In the genomic region with DNA sequence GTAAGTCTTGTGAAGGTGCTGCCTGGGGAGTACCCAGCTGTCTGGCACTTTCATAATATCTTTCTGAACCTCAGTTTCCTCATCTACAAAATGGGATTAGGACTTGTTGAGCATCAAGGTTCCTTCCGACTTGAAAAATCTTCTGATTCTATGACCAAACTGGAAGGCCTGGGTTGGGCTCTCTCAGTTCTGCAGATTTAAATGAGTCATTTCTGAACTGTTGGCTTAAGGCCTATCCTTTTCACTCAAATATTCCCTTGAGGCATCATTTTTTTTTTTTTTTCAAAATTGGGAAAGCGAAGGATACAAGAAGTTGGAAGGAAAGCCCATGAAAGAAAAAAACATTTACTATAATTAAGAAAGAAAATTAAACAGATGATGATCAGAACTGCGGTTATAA, we compare ENCODE assay signal across 14 cellular contexts. TPM values are rescaled to one million over a fixed set of nuclear protein-coding genes. Genes with fewer than 3 reads are reported as not detected.
DNase-seq lines count a peak whose midpoint lies in the region; ATAC-seq and TF ChIP-seq lines count a peak whose summit lies in the region.
"Had no signal": no experiment of that assay in that cellular context is flagged by ENCODE, and none has a peak within 500 bp of the region (broad histone marks: within the 10 kb centered on the region; RNA-seq: fewer than 3 reads in every experiment).

No MANE protein-coding gene starts in this region.

- no peaks in the 10 kb centered on the region for H3K9me3 ChIP-seq in PC-3 (ENCODE audit: low read length)
- H3K9me3 ChIP-seq in right atrium auricular region, result no peaks in the 10 kb centered on the region
- H3K9me3 ChIP-seq in CD4-positive, alpha-beta T cell (ENCODE audit: control insufficient read depth, low read length), result no peaks in the 10 kb centered on the region
- H3K9me3 ChIP-seq: mucosa of descending colon had no signal

- H3K9me3 Mint-ChIP-seq in CD4-positive, alpha-beta T cell, result peaks cover under 1% of the 10 kb centered on the region

- H3K27ac ChIP-seq in PC-3 (ENCODE audit: low read length), result 0 out of 2 replicates have a peak overlapping the region, but pooled peaks have one; percentile 10
- peak overlapping the region; percentile 48 to 62 for H3K27ac ChIP-seq in right atrium auricular region
- H3K27ac ChIP-seq in CD4-positive, alpha-beta T cell (ENCODE audit: low read depth, low read length), result no peak overlapping the region
- H3K27ac ChIP-seq: dorsolateral prefrontal cortex had no signal

- no peak overlapping the region for H2AFZ ChIP-seq in PC-3 (ENCODE audit: low read length)

- peak overlapping the region; percentile 26; the same call in 1 of the 2 replicates for H3K4me2 ChIP-seq in PC-3 (ENCODE audit: low read length)

- DNase-seq in AG09309 (ENCODE audit: low read depth) (peak; percentile 64), PC-3 (peak; percentile 89), dedifferentiated amniotic fluid mesenchymal stem cell (ENCODE audit: extremely low spot score) (peak; percentile 71), right atrium auricular region (ENCODE audit: low spot score) (no peak), SHP77 (lab: John Stamatoyannopoulos, UW) (no peak), H7 (no peak), DMS153 treated with DMSO at 0.1 percent for 48 hours (lab: John Stamatoyannopoulos, UW; ENCODE audit: unreplicated experiment) (no peak)
- DNase-seq in CD4-positive, alpha-beta T cell, result no peak
- DNase-seq: activated naive CD8-positive, alpha-beta T cell treated with anti-CD3 and anti-CD28 coated beads, Interleukin-2, amount 10 ng/mL, durations not matched to agents 7 days and 5 days; activated T-cell treated with anti-CD3 and anti-CD28 coated beads, Interleukin-2, amount 50 U/mL, for 24 hours; dorsolateral prefrontal cortex; islet precursor cell; mucosa of descending colon; stimulated activated CD4-positive, alpha-beta T cell treated with anti-CD3 and anti-CD28 coated beads, Interleukin-15, amount 100 ng/mL, for 24 hours had no signal

- H3K27me3 Mint-ChIP-seq in CD4-positive, alpha-beta T cell, result peaks cover 39% of the 10 kb centered on the region

- H4K20me1 ChIP-seq in PC-3 (ENCODE audit: low read length), result no peaks in the 10 kb centered on the region

- no peak overlapping the region for H3K4me3 ChIP-seq in AG09309 (ENCODE audit: control insufficient read depth, low read depth, low read length)
- H3K4me3 ChIP-seq in PC-3 (ENCODE audit: low read length), result no peak overlapping the region
- H3K4me3 ChIP-seq in right atrium auricular region, result no peak overlapping the region
- H3K4me3 ChIP-seq in H7 (ENCODE audit: insufficient read depth, low read depth, low read length), result no peak overlapping the region
- H3K4me3 ChIP-seq: dorsolateral prefrontal cortex, mucosa of descending colon had no signal

- H3K27ac Mint-ChIP-seq in CD4-positive, alpha-beta T cell, result no peak overlapping the region
- H3K27ac Mint-ChIP-seq: activated naive CD8-positive, alpha-beta T cell treated with anti-CD3 and anti-CD28 coated beads, Interleukin-2, amount 10 ng/mL, durations not matched to agents 7 days and 5 days; activated T-cell treated with anti-CD3 and anti-CD28 coated beads, Interleukin-2, amount 50 U/mL, for 24 hours had no signal

- no TSS peak for BruUV-seq in PC-3 (replicated peaks; lab: Mats Ljungman, UMichigan)

- peaks cover 16% of the 10 kb centered on the region for H3K4me1 ChIP-seq in PC-3 (ENCODE audit: insufficient read depth, low read length)
- peaks cover 0 to 43% of the 10 kb centered on the region in 2 donors for H3K4me1 ChIP-seq in right atrium auricular region

- ATAC-seq in PC-3, result no peak
- no peak for ATAC-seq in CD4-positive, alpha-beta T cell (ENCODE audit: poor library complexity)
- ATAC-seq: mucosa of descending colon had no signal

- H3K36me3 ChIP-seq in PC-3 (ENCODE audit: low read depth, low read length) (no peaks in the 10 kb centered on the region), right atrium auricular region (no peaks in the 10 kb centered on the region), H7 (replicated peaks; ENCODE audit: control insufficient read depth, insufficient read depth, low read length) (no peaks in the 10 kb centered on the region)

- peak overlapping the region; percentile 8; the same call in 1 of the 2 replicates for H3K9ac ChIP-seq in PC-3 (ENCODE audit: low read length)

- H3F3A ChIP-seq in PC-3 (ENCODE audit: low read length, unreplicated experiment), result no peaks in the 10 kb centered on the region

- H3K4me1 Mint-ChIP-seq in CD4-positive, alpha-beta T cell (ENCODE audit: low read depth), result no peaks in the 10 kb centered on the region

- H3K36me3 Mint-ChIP-seq in CD4-positive, alpha-beta T cell (ENCODE audit: low read depth), result no peaks in the 10 kb centered on the region
- H3K36me3 Mint-ChIP-seq: activated naive CD8-positive, alpha-beta T cell treated with anti-CD3 and anti-CD28 coated beads, Interleukin-2, amount 10 ng/mL, durations not matched to agents 7 days and 5 days had no signal

- POLR2A ChIA-PET in PC-3 (lab: Charles Lee; ENCODE audit: unreplicated experiment), result no interaction called here
- POLR2A ChIA-PET in CD4-positive, alpha-beta T cell (lab: Charles Lee), result no interaction called here

- CTCF ChIA-PET in PC-3 (lab: Charles Lee), result no interaction called here
- CTCF ChIA-PET in CD4-positive, alpha-beta T cell (lab: Charles Lee), result no interaction called here

- H3K9me2 ChIP-seq in PC-3 (replicated peaks; ENCODE audit: low read length), result no peaks in the 10 kb centered on the region

- intact Hi-C loops in PC-3 (cut with micrococcal nuclease), result loop anchor here (5.0 kb wide), 1 partner anchor 39 kb away; a partner anchor contains a TSS
- intact Hi-C loops in CD4-positive, alpha-beta T cell (cut with DNase I, micrococcal nuclease), result loop anchor here (5.0 to 10.0 kb wide), 2 partner anchors 719 to 722 kb away; no protein-coding TSS in a partner anchor

- TF ChIP-seq CTCF in AG09309 (IDR thresholded peaks at IDR 0.05; ENCODE audit: control insufficient read depth, insufficient read depth, low read depth, low read length, missing control alignments) (no peak), PC-3 (conservative IDR thresholded peaks at IDR 0.05; ENCODE audit: low read depth, low read length) (no peak), right atrium auricular region (IDR thresholded peaks at IDR 0.05) (no peak)
- TF ChIP-seq CTCF in CD4-positive, alpha-beta T cell (IDR thresholded peaks at IDR 0.05), result no peak

- no peaks in the 10 kb centered on the region for H3K79me2 ChIP-seq in PC-3 (ENCODE audit: low read length)

- H3K27me3 ChIP-seq in PC-3 (ENCODE audit: low read length) (no peaks in the 10 kb centered on the region), right atrium auricular region (no peaks in the 10 kb centered on the region), H7 (ENCODE audit: control insufficient read depth, insufficient read depth, low read length) (no peaks in the 10 kb centered on the region)
- H3K27me3 ChIP-seq in CD4-positive, alpha-beta T cell (ENCODE audit: control insufficient read depth, insufficient read depth, low read length), result peaks cover 3% of the 10 kb centered on the region

- H3K4me3 Mint-ChIP-seq in CD4-positive, alpha-beta T cell, result no peak overlapping the region
- H3K4me3 Mint-ChIP-seq: activated naive CD8-positive, alpha-beta T cell treated with anti-CD3 and anti-CD28 coated beads, Interleukin-2, amount 10 ng/mL, durations not matched to agents 7 days and 5 days; activated T-cell treated with anti-CD3 and anti-CD28 coated beads, Interleukin-2, amount 50 U/mL, for 24 hours had no signal

RNA-seq across cellular contexts. Expression of a gene that starts 40.8 kb away (rescaled TPM):
- total RNA-seq in PC-3 (2014; rRNA removed), result 37.2 and 50.0 TPM in 2 replicates
- 10 to 100 TPM; 25.1 to 92.6 TPM for total RNA-seq in right atrium auricular region
- 7.3 and 9.2 TPM in 2 replicates for total RNA-seq in H7 (2014; rRNA removed; shearing (Covaris generic))
- under 1 TPM; 0.14 to 0.17 TPM for total RNA-seq in CD4-positive, alpha-beta T cell

Comparison
In these comparisons a context has a peak if more than half of its experiments do, and no peak if none do; other contexts are left out.
1. DNase-seq: peak in AG09309 (single experiment), PC-3 (single experiment) and dedifferentiated amniotic fluid mesenchymal stem cell (single experiment); none in right atrium auricular region (single experiment), SHP77 (0 of 2), H7 (single experiment), CD4-positive, alpha-beta T cell (0 of 10) and DMS153 treated with DMSO at 0.1 percent for 48 hours (single experiment).